ENCODE assay signal across 15 cellular contexts in the genomic region with DNA sequence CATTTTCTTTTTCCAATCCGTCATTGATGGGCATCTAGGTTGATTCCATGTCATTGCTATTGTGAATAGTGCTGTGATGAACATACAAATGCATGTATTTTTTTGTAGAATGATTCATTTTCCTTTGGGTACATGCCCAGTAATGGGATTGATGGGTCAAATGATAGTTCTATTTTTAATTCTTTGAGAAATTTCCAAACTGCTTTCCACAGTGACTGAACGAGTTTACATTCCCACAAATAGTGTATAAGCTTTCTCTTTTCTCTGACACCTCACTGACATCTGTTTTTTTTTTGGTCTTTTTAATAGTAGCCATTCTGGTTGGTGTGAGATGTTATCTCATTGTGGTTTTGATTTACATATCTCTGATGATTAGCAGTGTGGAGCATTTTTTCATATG.
DNase-seq lines count a peak whose midpoint lies in the region; ATAC-seq and TF ChIP-seq lines count a peak whose summit lies in the region.
"Had no signal": no experiment of that assay in that cellular context is flagged by ENCODE, and none has a peak within 500 bp of the region (broad histone marks: within the 10 kb centered on the region; RNA-seq: fewer than 3 reads in every experiment).

No MANE protein-coding gene starts in this region.

- H3K4me3 ChIP-seq in PC-3 (ENCODE audit: low read length) (no peak overlapping the region), fibroblast of mammary gland (ENCODE audit: control insufficient read depth, low read depth, low read length) (no peak overlapping the region)
- H3K4me3 ChIP-seq: SJCRH30 had no signal

- TF ChIP-seq CTCF in PC-3 (conservative IDR thresholded peaks at IDR 0.05; ENCODE audit: low read depth, low read length) (no peak), fibroblast of mammary gland (conservative IDR thresholded peaks at IDR 0.05; ENCODE audit: control insufficient read depth, insufficient read depth, low read depth, low read length) (no peak), osteocyte (IDR thresholded peaks at IDR 0.05) (no peak)

- peaks cover 13% of the 10 kb centered on the region for H3K4me1 Mint-ChIP-seq in osteocyte (ENCODE audit: unreplicated experiment)
- H3K4me1 Mint-ChIP-seq: CD4-positive, CD25-positive, alpha-beta regulatory T cell had no signal

- no peaks in the 10 kb centered on the region for H3K9me2 ChIP-seq in PC-3 (replicated peaks; ENCODE audit: low read length)

- H3K9ac ChIP-seq in PC-3 (ENCODE audit: low read length), result no peak overlapping the region

- H3K4me3 Mint-ChIP-seq in osteocyte (ENCODE audit: unreplicated experiment), result no peak overlapping the region
- H3K4me3 Mint-ChIP-seq: CD4-positive, CD25-positive, alpha-beta regulatory T cell had no signal

- no peaks in the 10 kb centered on the region for H4K20me1 ChIP-seq in PC-3 (ENCODE audit: low read length)

- no peak overlapping the region for H2AFZ ChIP-seq in PC-3 (ENCODE audit: low read length)

- intact Hi-C loops in PC-3 (cut with micrococcal nuclease) (no loop called here), Right ventricle myocardium inferior (cut with DNase I) (no loop called here)

- no peak overlapping the region for H3K4me2 ChIP-seq in PC-3 (ENCODE audit: low read length)

- H3K27me3 ChIP-seq in PC-3 (ENCODE audit: low read length), result peaks cover 13% of the 10 kb centered on the region
- H3K27me3 ChIP-seq: SJCRH30 had no signal

- no peaks in the 10 kb centered on the region for H3K36me3 Mint-ChIP-seq in osteocyte (ENCODE audit: unreplicated experiment)
- H3K36me3 Mint-ChIP-seq: CD4-positive, CD25-positive, alpha-beta regulatory T cell had no signal

- ATAC-seq in PC-3 (no peak), Right ventricle myocardium inferior (no peak)

- DNase-seq in ELR (ENCODE audit: low read depth) (peak; percentile 13), PC-3 (peak; percentile 5), fibroblast of mammary gland (ENCODE audit: low read depth) (peak; percentile 74), osteocyte (ENCODE audit: extremely low spot score, unreplicated experiment) (no peak), mesenteric fat pad (ENCODE audit: low spot score) (no peak), putamen (ENCODE audit: low spot score) (no peak), Right ventricle myocardium inferior (ENCODE audit: missing footprints) (no peak)
- DNase-seq: CD4-positive, CD25-positive, alpha-beta regulatory T cell; DND-41; KG1; MM.1S; NCI-H1105; NCI-H187; NCI-H510A; SJCRH30 had no signal

- H3K27ac Mint-ChIP-seq in osteocyte (ENCODE audit: unreplicated experiment), result peak overlapping the region; percentile 6
- H3K27ac Mint-ChIP-seq: CD4-positive, CD25-positive, alpha-beta regulatory T cell had no signal

- BruUV-seq in PC-3 (replicated peaks; lab: Mats Ljungman, UMichigan), result no TSS peak

- H3K36me3 ChIP-seq in PC-3 (ENCODE audit: low read depth, low read length), result no peaks in the 10 kb centered on the region
- H3K36me3 ChIP-seq: SJCRH30 had no signal

- peaks cover 12% of the 10 kb centered on the region for H3K27me3 Mint-ChIP-seq in osteocyte (ENCODE audit: unreplicated experiment)

- POLR2A ChIA-PET in PC-3 (lab: Charles Lee; ENCODE audit: unreplicated experiment), result no interaction called here

- no peaks in the 10 kb centered on the region for H3K9me3 ChIP-seq in PC-3 (ENCODE audit: low read length)

- H3K27ac ChIP-seq in PC-3 (ENCODE audit: low read length), result no peak overlapping the region
- H3K27ac ChIP-seq: SJCRH30 had no signal

- no peaks in the 10 kb centered on the region for H3K79me2 ChIP-seq in PC-3 (ENCODE audit: low read length)

- CTCF ChIA-PET in PC-3 (lab: Charles Lee), result no interaction called here

- no peaks in the 10 kb centered on the region for H3K9me3 Mint-ChIP-seq in osteocyte (ENCODE audit: unreplicated experiment)

- H3F3A ChIP-seq in PC-3 (ENCODE audit: low read length, unreplicated experiment), result no peaks in the 10 kb centered on the region

- H3K4me1 ChIP-seq in PC-3 (ENCODE audit: insufficient read depth, low read length), result no peaks in the 10 kb centered on the region

Comparison
In these comparisons a context has a peak if more than half of its experiments do, and no peak if none do; other contexts are left out.
1. DNase-seq: peak in ELR (single experiment), PC-3 (single experiment) and fibroblast of mammary gland (single experiment); none in osteocyte (single experiment), mesenteric fat pad (single experiment), putamen (single experiment) and Right ventricle myocardium inferior (single experiment).